Comparison of ENCODE assay signal across 8 cellular contexts in genomic region chr2:102806250-102806837, GRCh38. TPM values are rescaled to one million over a fixed set of nuclear protein-coding genes. Genes with fewer than 3 reads are reported as not detected.
A peak's percentile ranks its signal among the peaks of the same experiment; 100 is the strongest.
DNase-seq lines count a peak whose midpoint lies in the region; ATAC-seq and TF ChIP-seq lines count a peak whose summit lies in the region.

No MANE protein-coding gene starts in this region.

- H3K4me3 ChIP-seq in left lung: no peak overlapping the region

- DNase-seq in activated naive CD4-positive, alpha-beta T cell treated with Interleukin-2 at 50 U/mL for 16 hours: peak; percentile 40
- DNase-seq in activated naive CD4-positive, alpha-beta T cell (lab: John Stamatoyannopoulos, UW): no peak
- DNase-seq in NCI-H1092 (lab: John Stamatoyannopoulos, UW) (peak; percentile 7), T-helper 9 cell (peak; percentile 6), cerebellum (ENCODE audit: low spot score) (peak; percentile 86), left lung (peak in 1 of 2 donors; percentile 40)
- DNase-seq in stimulated activated CD4-positive, alpha-beta T cell treated with anti-CD3 and anti-CD28 coated beads, TNF-alpha, amount 100 ng/mL, for 4 hours (ENCODE audit: low read depth in 3 of 3): peak in 2 of 3 experiments; percentile 5 to 9

- no peak overlapping the region for H3K27ac ChIP-seq in left lung

- intact Hi-C loops in left lung (cut with DNase I): no loop called here

- ATAC-seq in HG02571 (IDR thresholded peaks at IDR 0.05; ENCODE audit: unreplicated experiment) (peak; percentile 82), left lung (peak; percentile 96)

- H3K36me3 ChIP-seq in left lung: peaks cover 0 to 6% of the 10 kb centered on the region in 2 donors

- no peaks in the 10 kb centered on the region for H3K4me1 ChIP-seq in left lung

- H3K9me3 ChIP-seq in left lung: peaks cover 0 to 14% of the 10 kb centered on the region in 2 donors

- H3K27me3 ChIP-seq in left lung: no peaks in the 10 kb centered on the region

- peak; percentile 69 to 70 for TF ChIP-seq CTCF in left lung (IDR thresholded peaks at IDR 0.05)

RNA-seq across cellular contexts. Expression of gene TMEM182, which starts 44.5 kb away (rescaled TPM):
- total RNA-seq in cerebellum: 5.8 TPM
- 1 to 10 TPM; 3.4 to 5.9 TPM for total RNA-seq in left lung

Comparison
In these comparisons a context has a peak if more than half of its experiments do, and no peak if none do; other contexts are left out.
1. DNase-seq: peak in activated naive CD4-positive, alpha-beta T cell treated with Interleukin-2 at 50 U/mL for 16 hours (single experiment), NCI-H1092 (single experiment), T-helper 9 cell (single experiment), cerebellum (single experiment) and stimulated activated CD4-positive, alpha-beta T cell treated with anti-CD3 and anti-CD28 coated beads, TNF-alpha, amount 100 ng/mL, for 4 hours (2 of 3); none in activated naive CD4-positive, alpha-beta T cell (0 of 4).